In the genomic region with DNA sequence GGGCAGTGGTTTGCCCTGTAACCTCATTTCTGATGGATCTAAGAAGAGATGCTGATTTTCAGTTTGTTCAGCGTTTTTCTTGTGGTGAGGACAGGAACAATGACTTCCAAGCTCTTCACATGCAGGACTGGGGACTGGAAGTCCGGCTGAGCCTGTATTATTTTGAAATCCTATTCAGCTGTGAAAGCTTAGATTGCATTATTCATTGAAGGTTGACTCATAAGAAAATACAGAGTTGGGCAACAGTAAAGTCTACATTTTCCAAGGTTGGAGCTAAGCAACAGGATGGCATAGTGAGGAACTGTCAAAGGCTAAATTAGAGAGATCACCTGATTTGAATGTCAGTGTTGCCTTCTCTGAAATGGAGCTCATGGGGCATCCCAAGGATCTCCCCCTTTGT, we compare ENCODE assay signal across 13 cellular contexts.
DNase-seq lines count a peak whose midpoint lies in the region; ATAC-seq and TF ChIP-seq lines count a peak whose summit lies in the region.
"Had no signal": no experiment of that assay in that cellular context is flagged by ENCODE, and none has a peak within 500 bp of the region (broad histone marks: within the 10 kb centered on the region; RNA-seq: fewer than 3 reads in every experiment).

No MANE protein-coding gene starts in this region.

- no peak overlapping the region for H4K91ac ChIP-seq in neuronal stem cell (ENCODE audit: low read depth, low read length, poor library complexity)

- H3K9ac ChIP-seq in neuronal stem cell (ENCODE audit: low read depth, low read length, poor library complexity), result no peak overlapping the region

- H3K27me3 ChIP-seq in ACC112 (ENCODE audit: insufficient read depth, low read length), result no peaks in the 10 kb centered on the region
- no peaks in the 10 kb centered on the region for H3K27me3 ChIP-seq in neuronal stem cell (ENCODE audit: control insufficient read depth in 3 of 3, insufficient read depth in 3 of 3, low read depth in 1 of 3, low read length in 3 of 3)
- no peaks in the 10 kb centered on the region for H3K27me3 ChIP-seq in naive thymus-derived CD4-positive, alpha-beta T cell (ENCODE audit: control insufficient read depth in 2 of 2, insufficient read depth in 2 of 2, low read length in 2 of 2)
- H3K27me3 ChIP-seq in MG63, result no peaks in the 10 kb centered on the region
- H3K27me3 ChIP-seq: BE2C had no signal

- H3K4ac ChIP-seq in neuronal stem cell (ENCODE audit: low read length), result no peak overlapping the region

- H3K4me1 ChIP-seq in ACC112 (ENCODE audit: control insufficient read depth, insufficient read depth, low read length, unreplicated experiment) (peaks cover 80% of the 10 kb centered on the region), neuronal stem cell (ENCODE audit: control insufficient read depth in 2 of 2, insufficient read depth in 1 of 2, low read depth in 1 of 2, low read length in 2 of 2) (peaks cover 0 to 7% of the 10 kb centered on the region in 2 donors)
- H3K4me1 ChIP-seq in naive thymus-derived CD4-positive, alpha-beta T cell (ENCODE audit: control insufficient read depth in 2 of 2, insufficient read depth in 2 of 2, low read length in 2 of 2), result no peaks in the 10 kb centered on the region

- H3K79me2 ChIP-seq in ACC112 (ENCODE audit: control insufficient read depth, insufficient read depth, low read length, unreplicated experiment), result no peaks in the 10 kb centered on the region

- no peaks in the 10 kb centered on the region for H3K9me3 Mint-ChIP-seq in naive thymus-derived CD4-positive, alpha-beta T cell
- H3K9me3 Mint-ChIP-seq: activated T-cell treated with anti-CD3 and anti-CD28 coated beads, Interleukin-2, amount 50 U/mL, for 4 hours; H9; natural killer cell had no signal

- DNase-seq in HS-27A (ENCODE audit: low read depth), result peak; percentile 65
- DNase-seq in astrocyte of the spinal cord (ENCODE audit: low read depth, low spot score), result peak; percentile 88
- DNase-seq in kidney tubule cell (ENCODE audit: low spot score), result peak; percentile 88
- DNase-seq in neuronal stem cell (ENCODE audit: low spot score), result no peak
- DNase-seq in naive thymus-derived CD4-positive, alpha-beta T cell, result no peak
- DNase-seq in MG63, result no peak
- DNase-seq: activated T-cell treated with anti-CD3 and anti-CD28 coated beads, Interleukin-2, amount 50 U/mL, for 4 hours; BE2C; H9; natural killer cell; NCI-H1092 treated with DMSO at 0.1 percent for 48 hours had no signal

- no peak overlapping the region for H3K18ac ChIP-seq in neuronal stem cell (ENCODE audit: low read length)

- no peak for ATAC-seq in naive thymus-derived CD4-positive, alpha-beta T cell
- no peak for ATAC-seq in HG02798 (IDR thresholded peaks at IDR 0.05; ENCODE audit: poor library complexity, unreplicated experiment)
- ATAC-seq: activated T-cell treated with anti-CD3 and anti-CD28 coated beads, Interleukin-2, amount 50 U/mL, for 4 hours; natural killer cell had no signal

- H3K36me3 ChIP-seq in ACC112 (ENCODE audit: insufficient read depth, low read length), result no peaks in the 10 kb centered on the region
- H3K36me3 ChIP-seq in neuronal stem cell (replicated peaks in 1 of 2; ENCODE audit: control insufficient read depth in 2 of 2, insufficient read depth in 2 of 2, low read length in 2 of 2), result no peaks in the 10 kb centered on the region
- no peaks in the 10 kb centered on the region for H3K36me3 ChIP-seq in naive thymus-derived CD4-positive, alpha-beta T cell (ENCODE audit: control insufficient read depth in 2 of 3, insufficient read depth in 3 of 3, low read length in 3 of 3)
- no peaks in the 10 kb centered on the region for H3K36me3 ChIP-seq in MG63
- H3K36me3 ChIP-seq: BE2C had no signal

- H3K4me1 Mint-ChIP-seq in naive thymus-derived CD4-positive, alpha-beta T cell, result no peaks in the 10 kb centered on the region
- H3K4me1 Mint-ChIP-seq: natural killer cell had no signal

- POLR2A ChIA-PET in naive thymus-derived CD4-positive, alpha-beta T cell (lab: Charles Lee), result no interaction called here

- H4K8ac ChIP-seq in neuronal stem cell (ENCODE audit: low read depth, low read length), result no peak overlapping the region

- peak overlapping the region; percentile 70 for H3K4me3 ChIP-seq in ACC112 (ENCODE audit: low read depth, low read length)
- H3K4me3 ChIP-seq in astrocyte of the spinal cord (ENCODE audit: low read depth, low read length), result no peak overlapping the region
- H3K4me3 ChIP-seq in neuronal stem cell (ENCODE audit: low read length in 2 of 2), result no peak overlapping the region
- H3K4me3 ChIP-seq in naive thymus-derived CD4-positive, alpha-beta T cell (ENCODE audit: low read length), result no peak overlapping the region
- H3K4me3 ChIP-seq in MG63, result no peak overlapping the region

- no peak overlapping the region for H2AK5ac ChIP-seq in neuronal stem cell (ENCODE audit: low read depth, low read length)

- H3K4me2 ChIP-seq in neuronal stem cell (ENCODE audit: insufficient read depth, low read length, poor library complexity, severe bottlenecking), result no peak overlapping the region

- H3K27ac ChIP-seq in ACC112 (ENCODE audit: low read depth, low read length) (peak overlapping the region; percentile 100), neuronal stem cell (replicated peaks; ENCODE audit: low read length) (no peak overlapping the region)
- no peak overlapping the region for H3K27ac ChIP-seq in naive thymus-derived CD4-positive, alpha-beta T cell (ENCODE audit: low read depth, low read length)

- H2BK12ac ChIP-seq in neuronal stem cell (ENCODE audit: low read length), result no peak overlapping the region

- no peak overlapping the region for H2BK120ac ChIP-seq in neuronal stem cell (ENCODE audit: low read depth, low read length)

- WGBS in neuronal stem cell (ENCODE audit: extremely low coverage in 2 of 2, insufficient read length in 2 of 2, insufficient replicate concordance in 1 of 2), 2 donors, result no CpG with 5 or more reads among the region's 2 CpGs

- H3K9me3 ChIP-seq in neuronal stem cell (replicated peaks in 1 of 2; ENCODE audit: control insufficient read depth in 2 of 2, insufficient read depth in 1 of 2, low read depth in 1 of 2, low read length in 2 of 2) (no peaks in the 10 kb centered on the region), MG63 (no peaks in the 10 kb centered on the region)
- H3K9me3 ChIP-seq in naive thymus-derived CD4-positive, alpha-beta T cell (ENCODE audit: control insufficient read depth in 2 of 3, low read length in 3 of 3), result no peaks in the 10 kb centered on the region
- H3K9me3 ChIP-seq: BE2C had no signal

- TF ChIP-seq CTCF in astrocyte of the spinal cord (IDR thresholded peaks at IDR 0.05; ENCODE audit: low read depth, low read length), result no peak

- peaks cover 0 to 11% (median 0%) of the 10 kb centered on the region in 5 donors for H3K27me3 Mint-ChIP-seq in naive thymus-derived CD4-positive, alpha-beta T cell

- no peak overlapping the region for H2AFZ ChIP-seq in ACC112 (ENCODE audit: low read length, unreplicated experiment)
- H2AFZ ChIP-seq in neuronal stem cell (ENCODE audit: low read length), result no peak overlapping the region

- no peak overlapping the region for H3K14ac ChIP-seq in neuronal stem cell (ENCODE audit: low read length)

- no peak overlapping the region for H3K4me3 Mint-ChIP-seq in naive thymus-derived CD4-positive, alpha-beta T cell
- H3K4me3 Mint-ChIP-seq: activated T-cell treated with anti-CD3 and anti-CD28 coated beads, Interleukin-2, amount 50 U/mL, for 4 hours; H9; natural killer cell had no signal

- H3K27ac Mint-ChIP-seq in naive thymus-derived CD4-positive, alpha-beta T cell, result no peak overlapping the region
- H3K27ac Mint-ChIP-seq: natural killer cell had no signal

- no peaks in the 10 kb centered on the region for H3K36me3 Mint-ChIP-seq in naive thymus-derived CD4-positive, alpha-beta T cell
- H3K36me3 Mint-ChIP-seq: natural killer cell had no signal

- H3K79me1 ChIP-seq in neuronal stem cell (ENCODE audit: low read depth, low read length), result no peaks in the 10 kb centered on the region

- in situ Hi-C loops in astrocyte of the spinal cord (cut with HindIII; ENCODE audit: low sequenced_read_pairs), result no loop called here

- H2BK5ac ChIP-seq in neuronal stem cell (ENCODE audit: low read length), result no peak overlapping the region

- CTCF ChIA-PET in naive thymus-derived CD4-positive, alpha-beta T cell (lab: Charles Lee), result interaction anchor here (1.3 kb wide), 1 partner anchor 8 kb away, joined by 4 read pairs; no protein-coding TSS in a partner anchor

- no peak overlapping the region for H2BK15ac ChIP-seq in neuronal stem cell (ENCODE audit: low read length)

- no peak overlapping the region for H3K23ac ChIP-seq in neuronal stem cell (ENCODE audit: low read depth, low read length, poor library complexity)

- intact Hi-C loops in naive thymus-derived CD4-positive, alpha-beta T cell (cut with micrococcal nuclease), result no loop called here

Comparison
In these comparisons a context has a peak if more than half of its experiments do, and no peak if none do; other contexts are left out.
1. DNase-seq: peak in HS-27A (single experiment), astrocyte of the spinal cord (single experiment) and kidney tubule cell (single experiment); none in neuronal stem cell (single experiment), naive thymus-derived CD4-positive, alpha-beta T cell (0 of 9) and MG63 (single experiment).